ENCODE assay signal across 1 cellular context in genomic region chr2:160329196-160329595, GRCh38.
A peak's percentile ranks its signal among the peaks of the same experiment; 100 is the strongest.
TF ChIP-seq lines count a peak whose summit lies in the region.

No MANE protein-coding gene starts in this region.

TF ChIP-seq in liver, 16 proteins besides CTCF, POLR2A, EP300 and RAD21:
- TF ChIP-seq REST (IDR thresholded peaks at IDR 0.05) (no peak), HNF4A (conservative IDR thresholded peaks at IDR 0.05) (peak; percentile 79 to 82), RXRA (IDR thresholded peaks at IDR 0.05) (peak in 1 of 2 donors; percentile 8), YY1 (IDR thresholded peaks at IDR 0.05) (no peak), ATF3 (IDR thresholded peaks at IDR 0.05) (no peak), FOXA2 (IDR thresholded peaks at IDR 0.05) (no peak), TAF1 (conservative IDR thresholded peaks at IDR 0.05) (no peak), EGR1 (IDR thresholded peaks at IDR 0.05; ENCODE audit: low read depth in 2 of 2) (no peak), SP1 (IDR thresholded peaks at IDR 0.05) (no peak), ZBTB33 (IDR thresholded peaks at IDR 0.05) (peak; percentile 1), JUND (IDR thresholded peaks at IDR 0.05) (no peak), GABPA (IDR thresholded peaks at IDR 0.05 in 1 of 2, conservative IDR thresholded peaks at IDR 0.05 in 1 of 2) (no peak), NR2F2 (IDR thresholded peaks at IDR 0.05) (no peak), MAX (IDR thresholded peaks at IDR 0.05) (no peak), HNF4G (IDR thresholded peaks at IDR 0.05) (peak; percentile 26), FOXA1 (IDR thresholded peaks at IDR 0.05) (no peak)
